ENCODE assay signal across 11 cellular contexts in the genomic region with DNA sequence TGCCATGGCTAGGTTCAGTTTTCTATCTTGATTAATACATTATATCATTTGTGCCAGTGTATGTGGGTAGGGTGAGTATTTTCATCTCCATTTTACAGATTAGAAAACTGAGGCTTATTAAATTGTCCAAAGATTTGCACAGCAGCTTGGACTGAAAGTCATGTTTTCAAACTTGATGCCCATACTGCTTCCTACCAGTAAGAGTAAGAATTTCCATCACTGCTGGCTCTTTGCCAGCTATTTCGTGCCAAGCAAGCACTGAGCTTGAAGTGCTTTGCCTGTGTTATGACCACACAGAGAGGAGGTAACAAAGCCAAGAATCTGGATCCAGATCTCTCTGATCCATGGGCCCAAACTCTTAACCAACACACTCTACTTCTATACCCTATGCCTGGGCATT.
DNase-seq lines count a peak whose midpoint lies in the region; ATAC-seq and TF ChIP-seq lines count a peak whose summit lies in the region.
"Had no signal": no experiment of that assay in that cellular context is flagged by ENCODE, and none has a peak within 500 bp of the region (broad histone marks: within the 10 kb centered on the region; RNA-seq: fewer than 3 reads in every experiment).

No MANE protein-coding gene starts in this region.

- H3K4me1 Mint-ChIP-seq in Calu3 (ENCODE audit: low read depth, unreplicated experiment), result peaks cover 56% of the 10 kb centered on the region
- no peaks in the 10 kb centered on the region for H3K4me1 Mint-ChIP-seq in T-helper 17 cell

- in situ Hi-C loops in KBM-7 (cut with MboI; ENCODE audit: low pct_unique_long_range_greater_than_20kb, low sequenced_read_pairs), result no loop called here

- H3K27ac Mint-ChIP-seq in Calu3 (ENCODE audit: unreplicated experiment) (peak overlapping the region; percentile 90), T-helper 17 cell (no peak overlapping the region)
- H3K27ac Mint-ChIP-seq: immature natural killer cell had no signal

- intact Hi-C loops in Calu3 (cut with micrococcal nuclease; ENCODE audit: unreplicated experiment) (loop anchor here (5.0 kb wide), 1 partner anchor 78 kb away; no protein-coding TSS in a partner anchor), left colon (cut with DNase I, micrococcal nuclease) (no loop called here)

- TF ChIP-seq CTCF in Calu3 (IDR thresholded peaks at IDR 0.05; ENCODE audit: unreplicated experiment), result no peak

- no peaks in the 10 kb centered on the region for H3K9me3 Mint-ChIP-seq in Calu3 (ENCODE audit: low read depth, unreplicated experiment)
- H3K9me3 Mint-ChIP-seq: immature natural killer cell had no signal

- BruUV-seq in Calu3 (replicated peaks; lab: Mats Ljungman, UMichigan), result no TSS peak

- DNase-seq in Calu3, result peak; percentile 76
- peak; percentile 70 for DNase-seq in NCI-H1092 (lab: John Stamatoyannopoulos, UW)
- peak; percentile 89 for DNase-seq in astrocyte of the hippocampus (ENCODE audit: low read depth, low spot score)
- DNase-seq in left colon, result peak; percentile 72 to 84
- no peak for DNase-seq in KBM-7
- DNase-seq in activated CD4-positive, alpha-beta T cell treated with anti-CD3 and anti-CD28 coated beads, Interleukin-2, amount 50 U/mL, for 48 hours, result no peak
- no peak for DNase-seq in T-helper 17 cell
- DNase-seq: immature natural killer cell; stimulated activated CD4-positive, alpha-beta T cell treated with anti-CD3 and anti-CD28 coated beads, Interleukin-12 subunit alpha, Interleukin-12 subunit beta, amount 100 ng/mL, for 4 hours; trophoblast cell had no signal

- ATAC-seq in left colon, result peak; percentile 43
- ATAC-seq in GM18861 (IDR thresholded peaks at IDR 0.05; ENCODE audit: unreplicated experiment), result no peak
- no peak for ATAC-seq in T-helper 17 cell

- CTCF ChIA-PET in Calu3 (lab: Charles Lee), result interaction anchor here (0.7 to 2.9 kb wide), 3 partner anchors 10 to 78 kb away, joined by 3 to 13 read pairs (median 6); no protein-coding TSS in a partner anchor

- H3K36me3 Mint-ChIP-seq in Calu3 (ENCODE audit: insufficient read depth, unreplicated experiment) (peaks cover 9% of the 10 kb centered on the region), T-helper 17 cell (ENCODE audit: low read depth) (no peaks in the 10 kb centered on the region)

- no peaks in the 10 kb centered on the region for H3K9me3 ChIP-seq in T-helper 17 cell (ENCODE audit: control insufficient read depth, low read length, poor library complexity, severe bottlenecking)

- H3K27me3 Mint-ChIP-seq in Calu3 (ENCODE audit: unreplicated experiment) (no peaks in the 10 kb centered on the region), T-helper 17 cell (no peaks in the 10 kb centered on the region)

- peak overlapping the region; percentile 51 for H3K4me3 Mint-ChIP-seq in Calu3 (ENCODE audit: low read depth, unreplicated experiment)
- no peak overlapping the region for H3K4me3 Mint-ChIP-seq in T-helper 17 cell
- H3K4me3 Mint-ChIP-seq: immature natural killer cell had no signal

Comparison
In these comparisons a context has a peak if more than half of its experiments do, and no peak if none do; other contexts are left out.
1. DNase-seq: peak in Calu3 (single experiment), NCI-H1092 (single experiment), astrocyte of the hippocampus (single experiment) and left colon (2 of 2); none in KBM-7 (single experiment), activated CD4-positive, alpha-beta T cell treated with anti-CD3 and anti-CD28 coated beads, Interleukin-2, amount 50 U/mL, for 48 hours (0 of 2) and T-helper 17 cell (0 of 3).